ENCODE assay signal across 12 cellular contexts in the genomic region with DNA sequence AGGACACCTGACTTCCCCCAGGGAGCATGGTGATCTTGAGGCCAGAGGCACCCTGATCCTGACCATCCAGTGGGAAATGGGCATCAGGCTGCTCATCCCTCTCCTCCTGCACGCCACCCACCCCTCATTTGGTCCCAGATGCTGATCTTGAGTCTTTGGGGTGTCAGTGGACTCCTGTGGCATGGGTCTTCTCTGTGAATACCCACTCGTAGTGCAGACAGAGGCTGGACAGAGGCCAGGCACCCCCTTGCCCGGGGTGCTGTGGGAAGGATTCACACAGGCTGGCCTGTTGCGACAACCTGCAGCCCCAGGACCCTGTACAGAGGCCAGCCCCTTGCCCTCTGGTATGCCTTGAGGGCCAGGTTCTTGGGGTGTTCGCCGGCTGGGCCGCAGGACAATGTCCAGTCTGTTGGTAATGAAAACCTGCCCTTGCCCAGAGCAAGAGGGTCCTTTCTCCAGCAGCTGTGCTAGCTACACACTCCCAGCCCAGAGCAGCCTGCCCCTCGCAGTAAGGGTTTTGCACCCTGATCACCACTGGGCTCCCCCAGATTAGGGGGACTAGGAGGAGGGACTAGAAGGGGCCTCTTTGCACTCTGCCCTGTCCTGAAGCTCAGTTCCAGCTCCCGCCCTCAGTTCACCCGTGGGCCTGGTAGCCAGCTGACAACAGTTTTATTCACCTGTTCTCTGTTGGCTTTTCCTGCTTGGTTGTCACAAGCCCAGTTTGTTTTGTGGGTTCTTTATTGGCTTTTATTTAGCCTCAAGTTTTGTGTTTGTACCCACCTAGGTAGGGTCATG.
DNase-seq lines count a peak whose midpoint lies in the region; ATAC-seq and TF ChIP-seq lines count a peak whose summit lies in the region.
"Had no signal": no experiment of that assay in that cellular context is flagged by ENCODE, and none has a peak within 500 bp of the region (broad histone marks: within the 10 kb centered on the region; RNA-seq: fewer than 3 reads in every experiment).

No MANE protein-coding gene starts in this region.

- H2BK15ac ChIP-seq in neuronal stem cell (ENCODE audit: low read length) = no peak overlapping the region

- H3K79me1 ChIP-seq in neuronal stem cell (ENCODE audit: low read depth, low read length) = peaks cover 7% of the 10 kb centered on the region

- no peak for TF ChIP-seq CTCF in heart right ventricle (IDR thresholded peaks at IDR 0.05)

- no peak overlapping the region for H3K18ac ChIP-seq in neuronal stem cell (ENCODE audit: low read length)

- 89 to 90% methylated on average over 10 of the region's 10 CpGs for WGBS in heart right ventricle, 2 donors
- 84 to 86% methylated on average over 10 of the region's 10 CpGs for WGBS in esophagus, 2 donors
- no CpG with 5 or more reads among the region's 10 CpGs for WGBS in neuronal stem cell (ENCODE audit: extremely low coverage in 2 of 2, insufficient read length in 2 of 2, insufficient replicate concordance in 1 of 2), 2 donors
- 86 to 89% methylated on average over 10 of the region's 10 CpGs for WGBS in aorta, 2 donors

- DNase-seq in heart right ventricle (no peak), left ventricle myocardium superior (no peak), neuronal stem cell (ENCODE audit: low spot score) (no peak), aorta (no peak)
- DNase-seq: activated effector memory CD4-positive, alpha-beta T cell treated with anti-CD3 and anti-CD28 coated beads, Interleukin-2, amount 50 U/mL, for 16 hours; NCI-H1105 treated with DMSO at 0.1 percent for 48 hours; stimulated activated CD4-positive, alpha-beta T cell treated with anti-CD3 and anti-CD28 coated beads, Interleukin-4, amount 100 ng/mL, for 24 hours had no signal

- no peak overlapping the region for H2AFZ ChIP-seq in neuronal stem cell (ENCODE audit: low read length)

- H3K27me3 ChIP-seq in heart right ventricle (no peaks in the 10 kb centered on the region), esophagus (ENCODE audit: control insufficient read depth in 1 of 2, insufficient read depth in 2 of 2, low read length in 2 of 2) (no peaks in the 10 kb centered on the region), neuronal stem cell (ENCODE audit: control insufficient read depth in 3 of 3, insufficient read depth in 3 of 3, low read depth in 1 of 3, low read length in 3 of 3) (no peaks in the 10 kb centered on the region), aorta (ENCODE audit: control insufficient read depth in 1 of 2, insufficient read depth in 2 of 2, low read length in 1 of 2) (no peaks in the 10 kb centered on the region)

- no peak overlapping the region for H2BK12ac ChIP-seq in neuronal stem cell (ENCODE audit: low read length)

- H2BK120ac ChIP-seq in neuronal stem cell (ENCODE audit: low read depth, low read length) = no peak overlapping the region

- intact Hi-C loops in heart right ventricle (cut with DNase I) (no loop called here), left ventricle myocardium superior (cut with micrococcal nuclease) (no loop called here), aorta (cut with DNase I) (loop anchor here in 1 of 2 donors (5.0 kb wide), 1 partner anchor 39 kb away; no protein-coding TSS in a partner anchor)

- no peaks in the 10 kb centered on the region for H3K9me3 ChIP-seq in heart right ventricle
- H3K9me3 ChIP-seq in esophagus (ENCODE audit: control insufficient read depth in 2 of 2, insufficient read depth in 1 of 2, low read depth in 1 of 2, low read length in 1 of 2) = no peaks in the 10 kb centered on the region
- H3K9me3 ChIP-seq in neuronal stem cell (replicated peaks in 1 of 2; ENCODE audit: control insufficient read depth in 2 of 2, insufficient read depth in 1 of 2, low read depth in 1 of 2, low read length in 2 of 2) = no peaks in the 10 kb centered on the region
- no peaks in the 10 kb centered on the region for H3K9me3 ChIP-seq in aorta (ENCODE audit: control insufficient read depth, low read length)
- H3K9me3 ChIP-seq: psoas muscle had no signal

- no peak overlapping the region for H3K4me2 ChIP-seq in neuronal stem cell (ENCODE audit: insufficient read depth, low read length, poor library complexity, severe bottlenecking)

- H3K4me3 ChIP-seq in heart right ventricle = no peak overlapping the region
- H3K4me3 ChIP-seq in esophagus (ENCODE audit: low read depth in 1 of 2, low read length in 2 of 2) = no peak overlapping the region
- H3K4me3 ChIP-seq in neuronal stem cell (ENCODE audit: low read length in 2 of 2) = no peak overlapping the region
- H3K4me3 ChIP-seq in aorta (ENCODE audit: low read length in 2 of 2) = no peak overlapping the region
- H3K4me3 ChIP-seq: psoas muscle had no signal

- no peak overlapping the region for H4K8ac ChIP-seq in neuronal stem cell (ENCODE audit: low read depth, low read length)

- peak overlapping the region; percentile 75 for H3K9ac ChIP-seq in neuronal stem cell (ENCODE audit: low read depth, low read length, poor library complexity)

- peaks cover 0 to 44% (median 5%) of the 10 kb centered on the region in 9 donors for H3K36me3 ChIP-seq in heart right ventricle
- H3K36me3 ChIP-seq in esophagus (ENCODE audit: control insufficient read depth in 2 of 2, insufficient read depth in 2 of 2, low read length in 1 of 2) = peaks cover 2 to 37% of the 10 kb centered on the region in 2 donors
- H3K36me3 ChIP-seq in neuronal stem cell (replicated peaks in 1 of 2; ENCODE audit: control insufficient read depth in 2 of 2, insufficient read depth in 2 of 2, low read length in 2 of 2) = peaks cover 31 to 79% of the 10 kb centered on the region in 2 donors
- peaks cover 0 to 4% of the 10 kb centered on the region in 2 donors for H3K36me3 ChIP-seq in aorta (ENCODE audit: control insufficient read depth in 1 of 2, insufficient read depth in 2 of 2, low read length in 1 of 2)

- H4K91ac ChIP-seq in neuronal stem cell (ENCODE audit: low read depth, low read length, poor library complexity) = no peak overlapping the region

- H3K27ac ChIP-seq in heart right ventricle (peak overlapping the region; percentile 13 to 71 (median 66)), esophagus (ENCODE audit: low read depth in 2 of 2, low read length in 1 of 2) (peak overlapping the region; percentile 63 to 84), neuronal stem cell (replicated peaks; ENCODE audit: low read length) (no peak overlapping the region), aorta (ENCODE audit: low read depth in 1 of 2, low read length in 2 of 2) (peak overlapping the region; percentile 68 to 85)
- H3K27ac ChIP-seq: psoas muscle had no signal

- H3K23ac ChIP-seq in neuronal stem cell (ENCODE audit: low read depth, low read length, poor library complexity) = peak overlapping the region; percentile 92

- peaks cover 20 to 40% (median 25%) of the 10 kb centered on the region in 9 donors for H3K4me1 ChIP-seq in heart right ventricle
- H3K4me1 ChIP-seq in esophagus (ENCODE audit: control insufficient read depth in 2 of 2, insufficient read depth in 2 of 2, low read length in 1 of 2) = peaks cover 4 to 29% of the 10 kb centered on the region in 2 donors
- peaks cover 0 to 2% of the 10 kb centered on the region in 2 donors for H3K4me1 ChIP-seq in neuronal stem cell (ENCODE audit: control insufficient read depth in 2 of 2, insufficient read depth in 1 of 2, low read depth in 1 of 2, low read length in 2 of 2)
- no peaks in the 10 kb centered on the region for H3K4me1 ChIP-seq in aorta (ENCODE audit: control insufficient read depth in 1 of 2, insufficient read depth in 2 of 2, low read length in 2 of 2)

- no peak overlapping the region for H2AK5ac ChIP-seq in neuronal stem cell (ENCODE audit: low read depth, low read length)

- H3K14ac ChIP-seq in neuronal stem cell (ENCODE audit: low read length) = no peak overlapping the region

- H2BK5ac ChIP-seq in neuronal stem cell (ENCODE audit: low read length) = no peak overlapping the region

- peak in 1 of 8 donors; percentile 4 for ATAC-seq in heart right ventricle
- no peak for ATAC-seq in left ventricle myocardium superior
- ATAC-seq in aorta (ENCODE audit: low FRiP score) = no peak
- ATAC-seq in HG03039 (IDR thresholded peaks at IDR 0.05; ENCODE audit: unreplicated experiment) = no peak
- no peak for ATAC-seq in HG03520 (IDR thresholded peaks at IDR 0.05; ENCODE audit: unreplicated experiment)
- no peak for ATAC-seq in HG03045 (IDR thresholded peaks at IDR 0.05; ENCODE audit: unreplicated experiment)

- H3K4ac ChIP-seq in neuronal stem cell (ENCODE audit: low read length) = no peak overlapping the region
